ENCODE assay signal across 17 cellular contexts in the genomic region with DNA sequence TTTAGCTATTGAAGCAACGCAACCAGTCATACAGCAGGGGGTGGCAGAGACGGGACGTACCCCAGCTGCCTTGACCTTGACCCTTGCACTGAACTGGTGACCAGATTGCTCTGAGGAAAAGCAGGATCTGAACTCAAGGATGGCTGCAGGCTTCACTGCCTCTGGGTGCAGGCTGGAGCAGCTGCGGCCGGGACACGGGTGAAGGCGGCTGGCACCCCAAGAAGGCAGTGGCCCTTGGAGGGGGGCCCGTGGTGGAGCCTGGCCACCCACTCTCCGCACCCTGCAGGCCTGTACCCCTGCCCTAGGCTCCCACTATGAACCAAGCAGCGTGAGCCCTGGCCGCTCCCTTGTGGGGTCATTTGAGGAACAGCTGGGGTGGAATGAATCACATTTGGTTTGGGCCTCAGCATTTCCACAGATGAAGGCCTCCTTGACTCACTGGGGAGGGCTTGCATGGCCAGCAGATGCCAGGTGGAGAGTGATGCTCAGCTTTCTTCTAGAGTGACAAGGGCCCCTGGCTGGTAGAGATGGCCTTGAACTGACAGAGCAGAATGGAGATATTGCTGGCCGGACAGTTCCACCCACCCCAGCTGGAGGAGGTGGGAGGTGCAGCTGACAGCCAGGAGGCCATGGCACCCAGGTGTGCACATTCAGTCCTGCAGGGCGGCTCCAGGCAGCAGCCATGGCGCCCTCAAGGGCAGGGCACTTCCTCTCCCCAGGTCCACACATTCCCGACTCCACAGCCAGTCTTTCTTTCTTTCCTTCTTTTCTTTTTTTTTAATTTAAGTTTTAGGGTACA.
DNase-seq lines count a peak whose midpoint lies in the region; ATAC-seq and TF ChIP-seq lines count a peak whose summit lies in the region.
"Had no signal": no experiment of that assay in that cellular context is flagged by ENCODE, and none has a peak within 500 bp of the region (broad histone marks: within the 10 kb centered on the region; RNA-seq: fewer than 3 reads in every experiment).

No MANE protein-coding gene starts in this region.

- no peaks in the 10 kb centered on the region for H3K36me3 ChIP-seq in endodermal cell (ENCODE audit: control insufficient read depth, insufficient read depth, low read length)
- H3K36me3 ChIP-seq in tibial artery, result no peaks in the 10 kb centered on the region

- H3K4me3 ChIP-seq in endodermal cell (ENCODE audit: low read length) (no peak overlapping the region), tibial artery (no peak overlapping the region)
- H3K4me3 ChIP-seq: K562 had no signal

- no peaks in the 10 kb centered on the region for H3K36me3 Mint-ChIP-seq in activated CD8-positive, alpha-beta T cell treated with anti-CD3 and anti-CD28 coated beads, Interleukin-2, amount 10 ng/mL, durations not matched to agents 7 days and 5 days (ENCODE audit: low read depth)
- no peaks in the 10 kb centered on the region for H3K36me3 Mint-ChIP-seq in activated CD8-positive, alpha-beta T cell treated with anti-CD3 and anti-CD28 coated beads for 36 hours (ENCODE audit: low read depth)
- H3K36me3 Mint-ChIP-seq in endodermal cell (ENCODE audit: low read depth), result no peaks in the 10 kb centered on the region
- no peaks in the 10 kb centered on the region for H3K36me3 Mint-ChIP-seq in nephron progenitor cell (ENCODE audit: low read depth)
- no peaks in the 10 kb centered on the region for H3K36me3 Mint-ChIP-seq in activated T-helper 2 cell treated with anti-CD3 and anti-CD28 coated beads, Interferon-gamma antibody, Interleukin-2, Interleukin-4, amounts not matched to agents 10 μg/mL and 5 μg/mL and 100 μg/mL, durations not matched to agents 14 hours and 24 hours and 36 hours (ENCODE audit: low read depth)

- no peak overlapping the region for H3K4me3 Mint-ChIP-seq in activated CD8-positive, alpha-beta T cell treated with anti-CD3 and anti-CD28 coated beads, Interleukin-2, amount 10 ng/mL, durations not matched to agents 7 days and 5 days
- no peak overlapping the region for H3K4me3 Mint-ChIP-seq in activated CD8-positive, alpha-beta T cell treated with anti-CD3 and anti-CD28 coated beads for 36 hours
- H3K4me3 Mint-ChIP-seq in endodermal cell (no peak overlapping the region), nephron progenitor cell (no peak overlapping the region)
- H3K4me3 Mint-ChIP-seq in activated T-helper 2 cell treated with anti-CD3 and anti-CD28 coated beads, Interferon-gamma antibody, Interleukin-2, Interleukin-4, amounts not matched to agents 10 μg/mL and 5 μg/mL and 100 μg/mL, durations not matched to agents 14 hours and 24 hours and 36 hours (ENCODE audit: low read depth), result no peak overlapping the region

- peak; percentile 12 for DNase-seq in activated CD8-positive, alpha-beta T cell treated with anti-CD3 and anti-CD28 coated beads, Interleukin-2, amount 10 ng/mL, durations not matched to agents 7 days and 5 days
- DNase-seq in activated CD8-positive, alpha-beta T cell treated with anti-CD3 and anti-CD28 coated beads for 36 hours, result no peak
- DNase-seq in endodermal cell (peak; percentile 41), nephron progenitor cell (no peak), tibial artery (no peak), EL (no peak)
- no peak for DNase-seq in activated T-helper 2 cell treated with anti-CD3 and anti-CD28 coated beads, Interferon-gamma antibody, Interleukin-2, Interleukin-4, amounts not matched to agents 10 μg/mL and 5 μg/mL and 100 μg/mL, durations not matched to agents 14 hours and 24 hours and 36 hours (ENCODE audit: low spot score)
- DNase-seq: AML-193, DMS79, H7, NCI-H1105 treated with DMSO at 0.1 percent for 48 hours, NCI-H1694 treated with DMSO at 0.1 percent for 48 hours had no signal

- no peak overlapping the region for H3K27ac Mint-ChIP-seq in activated CD8-positive, alpha-beta T cell treated with anti-CD3 and anti-CD28 coated beads, Interleukin-2, amount 10 ng/mL, durations not matched to agents 7 days and 5 days
- no peak overlapping the region for H3K27ac Mint-ChIP-seq in activated CD8-positive, alpha-beta T cell treated with anti-CD3 and anti-CD28 coated beads for 36 hours
- H3K27ac Mint-ChIP-seq in endodermal cell (no peak overlapping the region), nephron progenitor cell (peak overlapping the region; percentile 90)
- H3K27ac Mint-ChIP-seq in activated T-helper 2 cell treated with anti-CD3 and anti-CD28 coated beads, Interferon-gamma antibody, Interleukin-2, Interleukin-4, amounts not matched to agents 10 μg/mL and 5 μg/mL and 100 μg/mL, durations not matched to agents 14 hours and 24 hours and 36 hours, result no peak overlapping the region

- H3K27me3 ChIP-seq in endodermal cell (ENCODE audit: control insufficient read depth, insufficient read depth, low read length, poor library complexity, severe bottlenecking), result no peaks in the 10 kb centered on the region
- H3K27me3 ChIP-seq in tibial artery, result no peaks in the 10 kb centered on the region

- H3K27ac ChIP-seq in endodermal cell (ENCODE audit: low read depth, low read length), result no peak overlapping the region
- peak overlapping the region; percentile 51 to 65 for H3K27ac ChIP-seq in tibial artery
- H3K27ac ChIP-seq: 22Rv1, C4-2B had no signal

- ATAC-seq in activated CD8-positive, alpha-beta T cell treated with anti-CD3 and anti-CD28 coated beads, Interleukin-2, amount 10 ng/mL, durations not matched to agents 7 days and 5 days, result no peak
- no peak for ATAC-seq in activated CD8-positive, alpha-beta T cell treated with anti-CD3 and anti-CD28 coated beads for 36 hours
- no peak for ATAC-seq in GM19397 (IDR thresholded peaks at IDR 0.05; ENCODE audit: unreplicated experiment)
- ATAC-seq: K562, Right ventricle myocardium inferior had no signal

- 93 to 96% methylated on average over 12 to 15 of the region's 15 CpGs for WGBS in endodermal cell (ENCODE audit: insufficient coverage in 1 of 2, insufficient read length in 1 of 2), 2 experiments

- H3K27me3 Mint-ChIP-seq in activated CD8-positive, alpha-beta T cell treated with anti-CD3 and anti-CD28 coated beads, Interleukin-2, amount 10 ng/mL, durations not matched to agents 7 days and 5 days (ENCODE audit: low read depth), result peaks cover 4% of the 10 kb centered on the region
- H3K27me3 Mint-ChIP-seq in activated CD8-positive, alpha-beta T cell treated with anti-CD3 and anti-CD28 coated beads for 36 hours, result no peaks in the 10 kb centered on the region
- H3K27me3 Mint-ChIP-seq in endodermal cell (ENCODE audit: insufficient read depth), result no peaks in the 10 kb centered on the region
- peaks cover 4% of the 10 kb centered on the region for H3K27me3 Mint-ChIP-seq in nephron progenitor cell (ENCODE audit: low read depth, poor library complexity)
- H3K27me3 Mint-ChIP-seq in activated T-helper 2 cell treated with anti-CD3 and anti-CD28 coated beads, Interferon-gamma antibody, Interleukin-2, Interleukin-4, amounts not matched to agents 10 μg/mL and 5 μg/mL and 100 μg/mL, durations not matched to agents 14 hours and 24 hours and 36 hours (ENCODE audit: low read depth), result no peaks in the 10 kb centered on the region

- no peaks in the 10 kb centered on the region for H3K9me3 Mint-ChIP-seq in activated CD8-positive, alpha-beta T cell treated with anti-CD3 and anti-CD28 coated beads, Interleukin-2, amount 10 ng/mL, durations not matched to agents 7 days and 5 days (ENCODE audit: insufficient read depth)
- H3K9me3 Mint-ChIP-seq in activated CD8-positive, alpha-beta T cell treated with anti-CD3 and anti-CD28 coated beads for 36 hours, result no peaks in the 10 kb centered on the region
- H3K9me3 Mint-ChIP-seq in endodermal cell (peaks cover 5% of the 10 kb centered on the region), nephron progenitor cell (peaks cover 4% of the 10 kb centered on the region)
- H3K9me3 Mint-ChIP-seq in activated T-helper 2 cell treated with anti-CD3 and anti-CD28 coated beads, Interferon-gamma antibody, Interleukin-2, Interleukin-4, amounts not matched to agents 10 μg/mL and 5 μg/mL and 100 μg/mL, durations not matched to agents 14 hours and 24 hours and 36 hours, result no peaks in the 10 kb centered on the region

- no peaks in the 10 kb centered on the region for H3K4me1 Mint-ChIP-seq in activated CD8-positive, alpha-beta T cell treated with anti-CD3 and anti-CD28 coated beads, Interleukin-2, amount 10 ng/mL, durations not matched to agents 7 days and 5 days (ENCODE audit: low read depth)
- H3K4me1 Mint-ChIP-seq in activated CD8-positive, alpha-beta T cell treated with anti-CD3 and anti-CD28 coated beads for 36 hours (ENCODE audit: low read depth), result no peaks in the 10 kb centered on the region
- H3K4me1 Mint-ChIP-seq in endodermal cell (no peaks in the 10 kb centered on the region), nephron progenitor cell (peaks cover 47% of the 10 kb centered on the region)
- no peaks in the 10 kb centered on the region for H3K4me1 Mint-ChIP-seq in activated T-helper 2 cell treated with anti-CD3 and anti-CD28 coated beads, Interferon-gamma antibody, Interleukin-2, Interleukin-4, amounts not matched to agents 10 μg/mL and 5 μg/mL and 100 μg/mL, durations not matched to agents 14 hours and 24 hours and 36 hours (ENCODE audit: low read depth)

- POLR2A ChIA-PET in activated CD8-positive, alpha-beta T cell treated with anti-CD3 and anti-CD28 coated beads, Interleukin-2, amount 10 ng/mL, durations not matched to agents 7 days and 5 days (lab: Charles Lee), result no interaction called here
- POLR2A ChIA-PET in activated CD8-positive, alpha-beta T cell treated with anti-CD3 and anti-CD28 coated beads for 36 hours (lab: Charles Lee), result no interaction called here

- TF ChIP-seq CTCF in activated CD8-positive, alpha-beta T cell treated with anti-CD3 and anti-CD28 coated beads for 36 hours (IDR thresholded peaks at IDR 0.05), result no peak
- TF ChIP-seq CTCF in endodermal cell (conservative IDR thresholded peaks at IDR 0.05), result peak; percentile 32
- TF ChIP-seq CTCF in nephron progenitor cell (IDR thresholded peaks at IDR 0.05), result no peak
- no peak for TF ChIP-seq CTCF in tibial artery (IDR thresholded peaks at IDR 0.05)

- CTCF ChIA-PET in activated CD8-positive, alpha-beta T cell treated with anti-CD3 and anti-CD28 coated beads, Interleukin-2, amount 10 ng/mL, durations not matched to agents 7 days and 5 days (lab: Charles Lee), result no interaction called here
- CTCF ChIA-PET in activated CD8-positive, alpha-beta T cell treated with anti-CD3 and anti-CD28 coated beads for 36 hours (lab: Charles Lee), result interaction anchor here (1.0 to 1.1 kb wide), 2 partner anchors 11 to 145 kb away, joined by 3 read pairs; no protein-coding TSS in a partner anchor

- no peak overlapping the region for H3K9ac ChIP-seq in endodermal cell (ENCODE audit: extremely low read depth, low read length, poor library complexity, severe bottlenecking)

- intact Hi-C loops in activated CD8-positive, alpha-beta T cell treated with anti-CD3 and anti-CD28 coated beads for 36 hours (cut with micrococcal nuclease), result no loop called here
- intact Hi-C loops in tibial artery (cut with DNase I; ENCODE audit: low total_unique reads), result no loop called here
- intact Hi-C loops in activated T-helper 2 cell treated with anti-CD3 and anti-CD28 coated beads, Interferon-gamma antibody, Interleukin-2, Interleukin-4, amounts not matched to agents 10 μg/mL and 5 μg/mL and 100 μg/mL, durations not matched to agents 14 hours and 24 hours and 36 hours (cut with micrococcal nuclease), result no loop called here

- H3K4me1 ChIP-seq in endodermal cell (ENCODE audit: control insufficient read depth, insufficient read depth, low read length), result no peaks in the 10 kb centered on the region
- peaks cover 0 to 25% (median 10%) of the 10 kb centered on the region in 4 donors for H3K4me1 ChIP-seq in tibial artery

- H3K9me3 ChIP-seq in endodermal cell (ENCODE audit: control insufficient read depth, low read length), result no peaks in the 10 kb centered on the region
- H3K9me3 ChIP-seq in tibial artery, result no peaks in the 10 kb centered on the region

Comparison
In these comparisons a context has a peak if more than half of its experiments do, and no peak if none do; other contexts are left out.
1. DNase-seq: peak in activated CD8-positive, alpha-beta T cell treated with anti-CD3 and anti-CD28 coated beads, Interleukin-2, amount 10 ng/mL, durations not matched to agents 7 days and 5 days (single experiment) and endodermal cell (single experiment); none in activated CD8-positive, alpha-beta T cell treated with anti-CD3 and anti-CD28 coated beads for 36 hours (single experiment), nephron progenitor cell (single experiment), tibial artery (0 of 2), activated T-helper 2 cell treated with anti-CD3 and anti-CD28 coated beads, Interferon-gamma antibody, Interleukin-2, Interleukin-4, amounts not matched to agents 10 μg/mL and 5 μg/mL and 100 μg/mL, durations not matched to agents 14 hours and 24 hours and 36 hours (single experiment) and EL (single experiment).